In the genomic region with DNA sequence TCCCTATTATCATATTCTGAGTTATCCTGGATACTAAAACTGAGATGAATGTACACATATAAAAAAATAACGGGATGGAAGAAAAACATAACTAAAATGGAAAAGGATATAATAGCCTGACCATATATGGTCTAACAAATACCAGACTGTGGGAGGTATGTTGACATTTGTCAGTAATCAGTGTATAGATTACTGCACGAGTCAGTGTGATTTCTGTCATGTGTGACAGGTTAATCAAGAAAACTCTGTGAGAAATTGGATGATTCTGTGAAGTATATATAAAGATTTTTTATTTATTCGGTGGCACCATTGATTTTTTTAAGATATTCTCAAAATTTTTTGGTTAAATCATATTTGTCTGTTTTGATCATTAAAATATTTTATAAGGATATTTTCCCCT, we compare ENCODE assay signal across 26 cellular contexts.
"Had no signal": no experiment of that assay in that cellular context is flagged by ENCODE, and none has a peak within 500 bp of the region (broad histone marks: within the 10 kb centered on the region; RNA-seq: fewer than 3 reads in every experiment).

No MANE protein-coding gene starts in this region.

- ATAC-seq: natural killer cell treated with Interleukin-12 subunit alpha and Interleukin-12 subunit beta and Interleukin-15 and Interleukin-18, amount 100 ng/mL, for 72 hours; psoas muscle; right cardiac atrium; right lobe of liver; stimulated activated effector memory CD8-positive, alpha-beta T cell treated with anti-CD3 and anti-CD28 coated beads, Interleukin-12 subunit alpha, Interleukin-12 subunit beta, amount 100 ng/mL, for 72 hours; stimulated activated naive B cell treated with anti-CD40 and anti-IgM and Interleukin-4, amounts not matched to agents 10 μg/mL and 1 μg/mL and 100 μg/mL, for 72 hours had no signal

- H3K27ac ChIP-seq: neural progenitor cell, ovary, parathyroid adenoma, psoas muscle, right lobe of liver, sigmoid colon, stomach, thoracic aorta, thyroid gland, tibial nerve, upper lobe of left lung, vagina had no signal

- DNase-seq: nephron progenitor cell; occipital lobe; ovary; posterior cingulate gyrus; psoas muscle; right cardiac atrium; right lobe of liver; sigmoid colon; small intestine; stimulated activated CD4-positive, alpha-beta T cell treated with anti-CD3 and anti-CD28 coated beads, Interleukin-15, amount 100 ng/mL, for 24 hours; stimulated activated CD4-positive, alpha-beta T cell treated with anti-CD3 and anti-CD28 coated beads, Interleukin-2, amount 100 ng/mL, for 24 hours; stimulated activated CD4-positive, alpha-beta T cell treated with anti-CD3 and anti-CD28 coated beads, Interleukin-2, amount 100 ng/mL, for 48 hours; stimulated activated CD4-positive, alpha-beta T cell treated with anti-CD3 and anti-CD28 coated beads, Interleukin-4, amount 100 ng/mL, for 24 hours; stimulated activated naive B cell treated with anti-CD40 and anti-IgM and Interleukin-4, amounts not matched to agents 10 μg/mL and 1 μg/mL and 100 μg/mL, for 72 hours; stimulated activated naive CD4-positive, alpha-beta T cell treated with Interleukin-2 at 50 U/mL for 16 hours; stomach; thyroid gland; trophoblast cell; upper lobe of left lung had no signal

- H3K36me3 ChIP-seq: neural progenitor cell, ovary, right lobe of liver, sigmoid colon, stomach, thoracic aorta, thyroid gland, tibial nerve, upper lobe of left lung, vagina had no signal

- H3K4me1 ChIP-seq: neural progenitor cell, parathyroid adenoma, psoas muscle, right lobe of liver, sigmoid colon, stomach, thyroid gland, tibial nerve, upper lobe of left lung, vagina had no signal

- H3K9me3 ChIP-seq: ovary, psoas muscle, right lobe of liver, sigmoid colon, stomach, thoracic aorta, thyroid gland, tibial nerve, upper lobe of left lung, vagina had no signal

- H3K4me3 ChIP-seq: neural progenitor cell, ovary, psoas muscle, right lobe of liver, sigmoid colon, stomach, thoracic aorta, thyroid gland, tibial nerve, upper lobe of left lung, vagina had no signal
